Comparison of ENCODE assay signal across 8 cellular contexts in genomic region chr7:21253740-21254687, GRCh38.
DNase-seq lines count a peak whose midpoint lies in the region; ATAC-seq, FAIRE-seq and TF ChIP-seq lines count a peak whose summit lies in the region.

No MANE protein-coding gene starts in this region.

- H3K36me3 ChIP-seq in A673 (ENCODE audit: insufficient read depth, low read length, poor library complexity, severe bottlenecking) (no peaks in the 10 kb centered on the region), spleen (no peaks in the 10 kb centered on the region)

- DNase-seq in A673 (ENCODE audit: low spot score): peak; percentile 76
- peak; percentile 59 for DNase-seq in GM12865 (ENCODE audit: low read depth)
- DNase-seq in RCC 7860 (ENCODE audit: low spot score): peak; percentile 41
- DNase-seq in activated naive CD8-positive, alpha-beta T cell treated with anti-CD3 and anti-CD28 coated beads, Interleukin-2, amount 10 ng/mL, durations not matched to agents 7 days and 5 days: peak; percentile 33
- peak; percentile 74 for DNase-seq in iPS DF 4.7 (ENCODE audit: extremely low read depth, low spot score)
- DNase-seq in spleen: no peak

- peaks cover 4% of the 10 kb centered on the region for H3K9me3 Mint-ChIP-seq in activated naive CD8-positive, alpha-beta T cell treated with anti-CD3 and anti-CD28 coated beads, Interleukin-2, amount 10 ng/mL, durations not matched to agents 7 days and 5 days

- no peak for TF ChIP-seq POLR2A in spleen (IDR thresholded peaks at IDR 0.05)

- peaks cover 68% of the 10 kb centered on the region for H3K27me3 Mint-ChIP-seq in activated naive CD8-positive, alpha-beta T cell treated with anti-CD3 and anti-CD28 coated beads, Interleukin-2, amount 10 ng/mL, durations not matched to agents 7 days and 5 days

- CTCF ChIA-PET in A673 (lab: Charles Lee): interaction anchor here (0.6 to 1.2 kb wide), 4 partner anchors 16 to 1540 kb away, joined by 3 to 5 read pairs (median 3); no protein-coding TSS in a partner anchor

- no peak overlapping the region for H3K27ac Mint-ChIP-seq in activated naive CD8-positive, alpha-beta T cell treated with anti-CD3 and anti-CD28 coated beads, Interleukin-2, amount 10 ng/mL, durations not matched to agents 7 days and 5 days

- H3K36me3 Mint-ChIP-seq in activated naive CD8-positive, alpha-beta T cell treated with anti-CD3 and anti-CD28 coated beads, Interleukin-2, amount 10 ng/mL, durations not matched to agents 7 days and 5 days: peaks cover 4% of the 10 kb centered on the region

- peak; percentile 74 for TF ChIP-seq CTCF in A673 (conservative IDR thresholded peaks at IDR 0.05; ENCODE audit: low read depth, low read length)
- peak; percentile 32 for TF ChIP-seq CTCF in GM12865 (IDR thresholded peaks at IDR 0.05; ENCODE audit: insufficient read depth, low read depth, low read length, missing control alignments)
- peak; percentile 84 for TF ChIP-seq CTCF in LNCAP (IDR thresholded peaks at IDR 0.05)
- TF ChIP-seq CTCF in spleen (IDR thresholded peaks at IDR 0.05 in 8 of 11, conservative IDR thresholded peaks at IDR 0.05 in 3 of 11): peak in 8 of 11 experiments; percentile 10 to 62 (median 48)

- H3K4me1 ChIP-seq in A673 (ENCODE audit: insufficient read depth, low read length, poor library complexity, severe bottlenecking) (no peaks in the 10 kb centered on the region), spleen (peaks cover 0 to 8% (median 3%) of the 10 kb centered on the region in 6 donors)

- H3K27me3 ChIP-seq in A673 (replicated peaks; ENCODE audit: insufficient read depth, low read depth, low read length, poor library complexity) (peaks cover 87% of the 10 kb centered on the region), spleen (replicated peaks in 1 of 7) (peaks cover 0 to 85% (median 44%) of the 10 kb centered on the region in 7 donors)

- no peak overlapping the region for H3K4me3 ChIP-seq in A673 (ENCODE audit: low read depth, low read length, poor library complexity, severe bottlenecking)
- no peak overlapping the region for H3K4me3 ChIP-seq in GM12865 (ENCODE audit: low read depth, low read length)
- H3K4me3 ChIP-seq in spleen: no peak overlapping the region

- H3K9me3 ChIP-seq in A673 (ENCODE audit: low read depth, low read length, poor library complexity, severe bottlenecking) (no peaks in the 10 kb centered on the region), spleen (no peaks in the 10 kb centered on the region)

- H3K4me3 Mint-ChIP-seq in activated naive CD8-positive, alpha-beta T cell treated with anti-CD3 and anti-CD28 coated beads, Interleukin-2, amount 10 ng/mL, durations not matched to agents 7 days and 5 days: peak overlapping the region; percentile 65

- intact Hi-C loops in A673 (cut with micrococcal nuclease; ENCODE audit: unreplicated experiment): loop anchor here (1.0 kb wide), 1 partner anchor 476 kb away; no protein-coding TSS in a partner anchor
- intact Hi-C loops in spleen (cut with DNase I; ENCODE audit: low total_unique reads): loop anchor here (5.0 to 10.0 kb wide), 3 partner anchors 253 to 741 kb away; no protein-coding TSS in a partner anchor

- POLR2A ChIA-PET in A673 (lab: Charles Lee; ENCODE audit: low non-redundant PET): no interaction called here
- POLR2A ChIA-PET in activated naive CD8-positive, alpha-beta T cell treated with anti-CD3 and anti-CD28 coated beads, Interleukin-2, amount 10 ng/mL, durations not matched to agents 7 days and 5 days (lab: Charles Lee): interaction anchor here (1.0 kb wide), 1 partner anchor 174 kb away, joined by 3 read pairs; the partner anchor contains the start of gene SP4

- no TSS peak for BruUV-seq in A673 (replicated peaks; lab: Mats Ljungman, UMichigan)

- ATAC-seq in activated naive CD8-positive, alpha-beta T cell treated with anti-CD3 and anti-CD28 coated beads, Interleukin-2, amount 10 ng/mL, durations not matched to agents 7 days and 5 days (ENCODE audit: low read depth): peak; percentile 76
- no peak for ATAC-seq in GM18861 (IDR thresholded peaks at IDR 0.05; ENCODE audit: unreplicated experiment)

- peaks cover 6% of the 10 kb centered on the region for H3K4me1 Mint-ChIP-seq in activated naive CD8-positive, alpha-beta T cell treated with anti-CD3 and anti-CD28 coated beads, Interleukin-2, amount 10 ng/mL, durations not matched to agents 7 days and 5 days

- peak; percentile 64 for FAIRE-seq in RCC 7860 (lab: Jason Lieb, UNC)

- WGBS in spleen, 5 donors: 13 to 19% (median 14%) methylated on average over 18 of the region's 18 CpGs

- H3K27ac ChIP-seq in A673 (ENCODE audit: low read depth, low read length, poor library complexity, severe bottlenecking): no peak overlapping the region
- H3K27ac ChIP-seq in spleen: no peak overlapping the region

Comparison
In these comparisons a context has a peak if more than half of its experiments do, and no peak if none do; other contexts are left out.
1. CTCF ChIP-seq: peak in every context shown above with its lines; median percentile 84 in LNCAP; 74 in A673; 48 in spleen; 32 in GM12865.